14 cellular contexts compared by ENCODE assay signal in genomic region chr4:19348746-19349145, GRCh38.
A peak's percentile ranks its signal among the peaks of the same experiment; 100 is the strongest.
DNase-seq lines count a peak whose midpoint lies in the region; TF ChIP-seq lines count a peak whose summit lies in the region.
"Had no signal": no experiment of that assay in that cellular context is flagged by ENCODE, and none has a peak within 500 bp of the region (broad histone marks: within the 10 kb centered on the region; RNA-seq: fewer than 3 reads in every experiment).

No MANE protein-coding gene starts in this region.

- no peak overlapping the region for H3K27ac ChIP-seq in SJCRH30
- H3K27ac ChIP-seq: C4-2B had no signal

- H3K36me3 ChIP-seq in SJCRH30 = no peaks in the 10 kb centered on the region
- H3K36me3 ChIP-seq: BE2C had no signal

- in situ Hi-C loops in astrocyte of the cerebellum (cut with HindIII; ENCODE audit: low sequenced_read_pairs) = no loop called here

- no peaks in the 10 kb centered on the region for H3K27me3 ChIP-seq in SJCRH30
- H3K27me3 ChIP-seq: BE2C had no signal

- DNase-seq in EH (ENCODE audit: low read depth) (peak; percentile 2), astrocyte of the cerebellum (ENCODE audit: low read depth) (peak; percentile 4), fibroblast of mammary gland (ENCODE audit: low read depth) (peak; percentile 39), iris pigment epithelial cell (ENCODE audit: low read depth) (peak; percentile 35), cerebellum (ENCODE audit: low spot score) (no peak), HuH-7 (ENCODE audit: low spot score) (no peak), SJCRH30 (no peak)
- DNase-seq: ACHN; BE2C; CD4-positive, alpha-beta memory T cell; DMS79; GDM1; IMR-90 had no signal

- H3K4me1 ChIP-seq in SJCRH30 = no peaks in the 10 kb centered on the region
- H3K4me1 ChIP-seq: BE2C had no signal

- H3K4me3 ChIP-seq in astrocyte of the cerebellum (ENCODE audit: low read depth, low read length) = no peak overlapping the region
- no peak overlapping the region for H3K4me3 ChIP-seq in fibroblast of mammary gland (ENCODE audit: control insufficient read depth, low read depth, low read length)
- no peak overlapping the region for H3K4me3 ChIP-seq in SJCRH30

- TF ChIP-seq CTCF in astrocyte of the cerebellum (IDR thresholded peaks at IDR 0.05; ENCODE audit: low read depth, low read length, missing control alignments) = no peak
- no peak for TF ChIP-seq CTCF in fibroblast of mammary gland (conservative IDR thresholded peaks at IDR 0.05; ENCODE audit: control insufficient read depth, insufficient read depth, low read depth, low read length)

- no peaks in the 10 kb centered on the region for H3K9me3 ChIP-seq in SJCRH30 (replicated peaks)
- H3K9me3 ChIP-seq: BE2C had no signal

Comparison
In these comparisons a context has a peak if more than half of its experiments do, and no peak if none do; other contexts are left out.
1. DNase-seq: peak in EH (single experiment), astrocyte of the cerebellum (single experiment), fibroblast of mammary gland (single experiment) and iris pigment epithelial cell (single experiment); none in cerebellum (single experiment), HuH-7 (single experiment) and SJCRH30 (0 of 2).